Comparison of ENCODE assay signal across 34 cellular contexts in the genomic region with DNA sequence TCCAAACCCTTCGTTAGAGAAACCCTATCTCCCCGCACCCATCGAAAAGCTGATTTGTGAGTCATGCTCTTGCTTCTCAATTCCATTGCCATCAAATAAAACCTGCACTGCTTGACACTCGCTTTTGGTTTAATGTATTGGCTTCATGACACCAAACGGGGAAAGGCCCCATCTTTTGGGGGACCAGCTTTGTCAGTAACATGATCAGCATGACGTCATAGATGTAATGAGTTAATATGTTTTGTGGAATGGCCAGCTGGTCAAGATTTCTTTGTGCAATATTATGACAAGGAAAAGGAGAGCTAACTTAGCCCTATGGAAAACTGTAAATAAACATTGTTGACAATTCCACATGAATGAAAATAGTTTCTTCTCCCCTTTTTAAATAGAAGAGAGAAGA.
"Had no signal": no experiment of that assay in that cellular context is flagged by ENCODE, and none has a peak within 500 bp of the region (broad histone marks: within the 10 kb centered on the region; RNA-seq: fewer than 3 reads in every experiment).

No MANE protein-coding gene starts in this region.

- FAIRE-seq: astrocyte, bronchial epithelial cell had no signal

- H3K27me3 ChIP-seq: adrenal gland, ascending aorta, body of pancreas, brain microvascular endothelial cell, breast epithelium, cardiac muscle cell had no signal

- ATAC-seq: activated naive CD4-positive, alpha-beta T cell treated with anti-CD3 and anti-CD28 coated beads, Interleukin-2, amount 50 U/mL, for 72 hours; activated naive CD8-positive, alpha-beta T cell treated with anti-CD3 and anti-CD28 coated beads, Interleukin-2, amount 50 U/mL, for 24 hours; activated T-cell treated with anti-CD3 and anti-CD28 coated beads, Interleukin-2, amount 50 U/mL, for 4 hours; activated T-cell treated with anti-CD3 and anti-CD28 coated beads, Interleukin-2, amount 50 U/mL, for 72 hours; activated T-helper 17 cell treated with anti-CD3 and anti-CD28 coated beads, Interleukin-2, amount 50 U/mL, for 72 hours; body of pancreas had no signal

- DNase-seq: activated effector memory CD4-positive, alpha-beta T cell treated with anti-CD3 and anti-CD28 coated beads, Interleukin-2, amount 50 U/mL, for 16 hours; activated effector memory CD4-positive, alpha-beta T cell treated with Interleukin-2 at 50 U/mL for 16 hours; activated gamma-delta T cell; activated gamma-delta T cell treated with Interleukin-2 at 50 U/mL for 16 hours; activated naive CD4-positive, alpha-beta T cell; activated naive CD4-positive, alpha-beta T cell treated with anti-CD3 and anti-CD28 coated beads for 36 hours; activated naive CD4-positive, alpha-beta T cell treated with anti-CD3 and anti-CD28 coated beads, Interleukin-2, amount 10 ng/mL, durations not matched to agents 7 days and 5 days; activated naive CD4-positive, alpha-beta T cell treated with anti-CD3 and anti-CD28 coated beads, Interleukin-2, amount 50 U/mL, for 16 hours; activated naive CD4-positive, alpha-beta T cell treated with Interleukin-2 at 50 U/mL for 16 hours; activated naive CD8-positive, alpha-beta T cell treated with anti-CD3 and anti-CD28 coated beads for 36 hours; activated naive CD8-positive, alpha-beta T cell treated with anti-CD3 and anti-CD28 coated beads, Interleukin-2, amount 10 ng/mL, durations not matched to agents 7 days and 5 days; activated naive CD8-positive, alpha-beta T cell treated with anti-CD3 and anti-CD28 coated beads, Interleukin-2, amount 50 U/mL, for 24 hours; activated T-cell treated with anti-CD3 and anti-CD28 coated beads, Interleukin-2, amount 50 U/mL, for 1 hour; activated T-cell treated with anti-CD3 and anti-CD28 coated beads, Interleukin-2, amount 50 U/mL, for 24 hours; activated T-cell treated with anti-CD3 and anti-CD28 coated beads, Interleukin-2, amount 50 U/mL, for 4 hours; activated T-cell treated with anti-CD3 and anti-CD28 coated beads, Interleukin-2, amount 50 U/mL, for 48 hours; activated T-cell treated with anti-CD3 and anti-CD28 coated beads, Interleukin-2, amount 50 U/mL, for 72 hours; adrenal gland; amniotic stem cell; amygdala; anterior cingulate cortex; aorta; body of pancreas; brain microvascular endothelial cell; caudate nucleus; central memory CD4-positive, alpha-beta T cell; cerebellar nuclear complex had no signal

- H3K9me3 ChIP-seq: adrenal gland, ascending aorta, body of pancreas, breast epithelium had no signal

- H3K27ac ChIP-seq: adrenal gland, ascending aorta, body of pancreas, brain microvascular endothelial cell, breast epithelium, cardiac muscle cell had no signal

- H3K4me1 ChIP-seq: adrenal gland, ascending aorta, body of pancreas, breast epithelium had no signal

- H3K36me3 ChIP-seq: adrenal gland, ascending aorta, brain microvascular endothelial cell, breast epithelium, cardiac muscle cell had no signal

- H3K4me3 ChIP-seq: adrenal gland, ascending aorta, body of pancreas, breast epithelium, cardiac muscle cell had no signal
